In genomic region chr15:83164409-83165404, GRCh38 we compare ENCODE assay signal across 1 cellular context.
TF ChIP-seq lines count a peak whose summit lies in the region.

No MANE protein-coding gene starts in this region.

TF ChIP-seq in GM12878, 131 proteins besides CTCF, POLR2A, EP300 and RAD21 (continued from another document):
- no peak for TF ChIP-seq WRNIP1 (IDR thresholded peaks at IDR 0.05; ENCODE audit: borderline replicate concordance, low read depth, low read length)
- TF ChIP-seq SIN3A (IDR thresholded peaks at IDR 0.05; ENCODE audit: low read depth, low read length), result no peak
- no peak for TF ChIP-seq RCOR1 (conservative IDR thresholded peaks at IDR 0.05; ENCODE audit: low read depth, low read length)
- TF ChIP-seq SMARCA5 (IDR thresholded peaks at IDR 0.05), result no peak
- TF ChIP-seq, protein P1, sequence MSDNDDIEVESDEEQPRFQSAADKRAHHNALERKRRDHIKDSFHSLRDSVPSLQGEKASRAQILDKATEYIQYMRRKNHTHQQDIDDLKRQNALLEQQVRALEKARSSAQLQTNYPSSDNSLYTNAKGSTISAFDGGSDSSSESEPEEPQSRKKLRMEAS (IDR thresholded peaks at IDR 0.05; ENCODE audit: low read depth, low read length), result no peak
- no peak for TF ChIP-seq MTA3 (IDR thresholded peaks at IDR 0.05; ENCODE audit: borderline replicate concordance, low read length)
- no peak for TF ChIP-seq ZNF274 (IDR thresholded peaks at IDR 0.05; ENCODE audit: insufficient read depth, insufficient read length)
- TF ChIP-seq REST (IDR thresholded peaks at IDR 0.05; ENCODE audit: low read depth, low read length), result no peak
- TF ChIP-seq, protein P2, sequence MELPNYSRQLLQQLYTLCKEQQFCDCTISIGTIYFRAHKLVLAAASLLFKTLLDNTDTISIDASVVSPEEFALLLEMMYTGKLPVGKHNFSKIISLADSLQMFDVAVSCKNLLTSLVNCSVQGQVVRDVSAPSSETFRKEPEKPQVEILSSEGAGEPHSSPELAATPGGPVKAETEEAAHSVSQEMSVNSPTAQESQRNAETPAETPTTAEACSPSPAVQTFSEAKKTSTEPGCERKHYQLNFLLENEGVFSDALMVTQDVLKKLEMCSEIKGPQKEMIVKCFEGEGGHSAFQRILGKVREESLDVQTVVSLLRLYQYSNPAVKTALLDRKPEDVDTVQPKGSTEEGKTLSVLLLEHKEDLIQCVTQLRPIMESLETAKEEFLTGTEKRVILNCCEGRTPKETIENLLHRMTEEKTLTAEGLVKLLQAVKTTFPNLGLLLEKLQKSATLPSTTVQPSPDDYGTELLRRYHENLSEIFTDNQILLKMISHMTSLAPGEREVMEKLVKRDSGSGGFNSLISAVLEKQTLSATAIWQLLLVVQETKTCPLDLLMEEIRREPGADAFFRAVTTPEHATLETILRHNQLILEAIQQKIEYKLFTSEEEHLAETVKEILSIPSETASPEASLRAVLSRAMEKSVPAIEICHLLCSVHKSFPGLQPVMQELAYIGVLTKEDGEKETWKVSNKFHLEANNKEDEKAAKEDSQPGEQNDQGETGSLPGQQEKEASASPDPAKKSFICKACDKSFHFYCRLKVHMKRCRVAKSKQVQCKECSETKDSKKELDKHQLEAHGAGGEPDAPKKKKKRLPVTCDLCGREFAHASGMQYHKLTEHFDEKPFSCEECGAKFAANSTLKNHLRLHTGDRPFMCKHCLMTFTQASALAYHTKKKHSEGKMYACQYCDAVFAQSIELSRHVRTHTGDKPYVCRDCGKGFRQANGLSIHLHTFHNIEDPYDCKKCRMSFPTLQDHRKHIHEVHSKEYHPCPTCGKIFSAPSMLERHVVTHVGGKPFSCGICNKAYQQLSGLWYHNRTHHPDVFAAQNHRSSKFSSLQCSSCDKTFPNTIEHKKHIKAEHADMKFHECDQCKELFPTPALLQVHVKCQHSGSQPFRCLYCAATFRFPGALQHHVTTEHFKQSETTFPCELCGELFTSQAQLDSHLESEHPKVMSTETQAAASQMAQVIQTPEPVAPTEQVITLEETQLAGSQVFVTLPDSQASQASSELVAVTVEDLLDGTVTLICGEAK (IDR thresholded peaks at IDR 0.05; ENCODE audit: borderline replicate concordance), result no peak
- no peak for TF ChIP-seq RFX5 (IDR thresholded peaks at IDR 0.05; ENCODE audit: low read depth, low read length)
- no peak for TF ChIP-seq CBX5 (IDR thresholded peaks at IDR 0.05; ENCODE audit: low read depth)
- TF ChIP-seq PAX8 (IDR thresholded peaks at IDR 0.05), result no peak
- no peak for TF ChIP-seq CBFB (IDR thresholded peaks at IDR 0.05; ENCODE audit: low read depth)
